1 cellular context compared by ENCODE assay signal in the genomic region with DNA sequence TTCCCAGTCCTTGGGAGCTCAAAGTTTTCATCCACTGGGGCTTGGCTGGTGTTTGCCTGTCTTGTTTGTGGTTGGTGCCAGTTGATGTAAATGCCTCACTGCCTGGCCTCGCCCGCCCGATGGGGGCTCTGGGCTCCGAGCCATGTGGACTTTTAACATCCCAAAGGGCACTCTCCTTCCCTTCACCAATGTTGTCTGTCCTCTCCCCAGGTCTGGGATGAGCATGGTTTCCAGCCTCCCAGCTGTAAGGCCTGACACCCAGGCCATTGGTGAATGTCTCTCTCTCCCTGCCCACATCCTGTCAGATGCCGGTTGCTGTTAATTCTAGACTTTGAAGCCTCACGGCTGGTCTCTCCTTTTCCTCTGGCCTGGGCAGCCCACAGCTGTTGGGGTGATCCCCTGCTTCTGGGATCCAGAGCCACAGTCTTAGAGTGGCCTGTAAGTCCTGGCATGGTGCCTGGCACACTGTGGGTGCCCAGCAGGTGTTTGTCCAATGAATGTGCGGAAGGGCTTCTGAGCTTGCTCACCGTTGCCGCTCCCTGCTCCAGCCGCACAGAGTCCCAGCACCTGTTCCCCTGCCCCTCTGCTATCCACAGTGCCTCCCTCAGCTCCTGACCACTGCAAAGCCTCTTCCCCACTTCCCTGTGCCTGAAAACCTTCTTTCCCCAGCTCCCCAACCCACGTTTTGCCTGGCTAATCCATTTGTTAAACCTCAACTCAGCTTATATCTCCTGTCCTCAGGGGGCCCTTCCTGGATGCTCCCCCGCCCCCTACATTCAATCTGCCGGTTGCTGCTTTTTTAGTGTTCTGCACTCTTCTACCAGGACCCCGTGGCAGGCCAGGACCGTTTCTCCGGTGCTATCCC.
TF ChIP-seq lines count a peak whose summit lies in the region.

No MANE protein-coding gene starts in this region.

TF ChIP-seq in HepG2, 621 proteins besides CTCF, POLR2A, EP300 and RAD21:
- TF ChIP-seq HNF4A (CRISPR knock-in tag; IDR thresholded peaks at IDR 0.05) (peak; percentile 69), ZNF788 (CRISPR knock-in tag; IDR thresholded peaks at IDR 0.05; ENCODE audit: borderline replicate concordance) (peak; percentile 20; the same call in 1 of the 2 replicates), KLF13 (CRISPR knock-in tag; IDR thresholded peaks at IDR 0.05) (no peak), DMAP1 (CRISPR knock-in tag; IDR thresholded peaks at IDR 0.05) (no peak), RFXAP (CRISPR knock-in tag; IDR thresholded peaks at IDR 0.05; ENCODE audit: borderline replicate concordance) (no peak), ZNF121 (CRISPR knock-in tag; IDR thresholded peaks at IDR 0.05) (no peak), HNRNPL (IDR thresholded peaks at IDR 0.05; ENCODE audit: low read depth, low read length) (peak; percentile 66; the same call in 1 of the 2 replicates), PPARG (CRISPR knock-in tag; conservative IDR thresholded peaks at IDR 0.05) (no peak), ZNF772 (CRISPR knock-in tag; IDR thresholded peaks at IDR 0.05) (0 out of 2 replicates have a peak, but pooled peaks have one; percentile 21), HNF4G (IDR thresholded peaks at IDR 0.05; ENCODE audit: borderline replicate concordance, low read depth, low read length) (peak; percentile 63; the same call in 1 of the 2 replicates), HNF4G (CRISPR knock-in tag; IDR thresholded peaks at IDR 0.05; ENCODE audit: borderline replicate concordance, low read depth) (no peak)
- TF ChIP-seq, protein P1, sequence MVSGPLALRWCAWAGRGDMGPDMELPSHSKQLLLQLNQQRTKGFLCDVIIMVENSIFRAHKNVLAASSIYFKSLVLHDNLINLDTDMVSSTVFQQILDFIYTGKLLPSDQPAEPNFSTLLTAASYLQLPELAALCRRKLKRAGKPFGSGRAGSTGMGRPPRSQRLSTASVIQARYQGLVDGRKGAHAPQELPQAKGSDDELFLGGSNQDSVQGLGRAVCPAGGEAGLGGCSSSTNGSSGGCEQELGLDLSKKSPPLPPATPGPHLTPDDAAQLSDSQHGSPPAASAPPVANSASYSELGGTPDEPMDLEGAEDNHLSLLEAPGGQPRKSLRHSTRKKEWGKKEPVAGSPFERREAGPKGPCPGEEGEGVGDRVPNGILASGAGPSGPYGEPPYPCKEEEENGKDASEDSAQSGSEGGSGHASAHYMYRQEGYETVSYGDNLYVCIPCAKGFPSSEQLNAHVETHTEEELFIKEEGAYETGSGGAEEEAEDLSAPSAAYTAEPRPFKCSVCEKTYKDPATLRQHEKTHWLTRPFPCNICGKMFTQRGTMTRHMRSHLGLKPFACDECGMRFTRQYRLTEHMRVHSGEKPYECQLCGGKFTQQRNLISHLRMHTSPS (CRISPR knock-in tag; IDR thresholded peaks at IDR 0.05; ENCODE audit: low read depth), result peak; percentile 72; the same call in 1 of the 2 replicates
- TF ChIP-seq, protein P2, sequence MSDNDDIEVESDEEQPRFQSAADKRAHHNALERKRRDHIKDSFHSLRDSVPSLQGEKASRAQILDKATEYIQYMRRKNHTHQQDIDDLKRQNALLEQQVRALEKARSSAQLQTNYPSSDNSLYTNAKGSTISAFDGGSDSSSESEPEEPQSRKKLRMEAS (IDR thresholded peaks at IDR 0.05), result peak; percentile 24; the same call in 1 of the 2 replicates
- TF ChIP-seq, protein P3, sequence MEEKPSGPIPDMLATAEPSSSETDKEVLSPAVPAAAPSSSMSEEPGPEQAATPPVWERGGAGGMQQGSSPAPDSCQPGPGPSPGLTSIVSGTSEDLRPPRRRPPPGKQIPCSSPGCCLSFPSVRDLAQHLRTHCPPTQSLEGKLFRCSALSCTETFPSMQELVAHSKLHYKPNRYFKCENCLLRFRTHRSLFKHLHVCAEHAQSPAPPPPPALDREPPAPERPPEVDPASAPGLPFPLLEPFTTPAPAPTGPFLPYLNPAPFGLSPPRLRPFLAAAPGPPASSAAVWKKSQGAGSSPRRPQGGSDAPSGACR (CRISPR knock-in tag; IDR thresholded peaks at IDR 0.05), result no peak
- TF ChIP-seq, protein P4, sequence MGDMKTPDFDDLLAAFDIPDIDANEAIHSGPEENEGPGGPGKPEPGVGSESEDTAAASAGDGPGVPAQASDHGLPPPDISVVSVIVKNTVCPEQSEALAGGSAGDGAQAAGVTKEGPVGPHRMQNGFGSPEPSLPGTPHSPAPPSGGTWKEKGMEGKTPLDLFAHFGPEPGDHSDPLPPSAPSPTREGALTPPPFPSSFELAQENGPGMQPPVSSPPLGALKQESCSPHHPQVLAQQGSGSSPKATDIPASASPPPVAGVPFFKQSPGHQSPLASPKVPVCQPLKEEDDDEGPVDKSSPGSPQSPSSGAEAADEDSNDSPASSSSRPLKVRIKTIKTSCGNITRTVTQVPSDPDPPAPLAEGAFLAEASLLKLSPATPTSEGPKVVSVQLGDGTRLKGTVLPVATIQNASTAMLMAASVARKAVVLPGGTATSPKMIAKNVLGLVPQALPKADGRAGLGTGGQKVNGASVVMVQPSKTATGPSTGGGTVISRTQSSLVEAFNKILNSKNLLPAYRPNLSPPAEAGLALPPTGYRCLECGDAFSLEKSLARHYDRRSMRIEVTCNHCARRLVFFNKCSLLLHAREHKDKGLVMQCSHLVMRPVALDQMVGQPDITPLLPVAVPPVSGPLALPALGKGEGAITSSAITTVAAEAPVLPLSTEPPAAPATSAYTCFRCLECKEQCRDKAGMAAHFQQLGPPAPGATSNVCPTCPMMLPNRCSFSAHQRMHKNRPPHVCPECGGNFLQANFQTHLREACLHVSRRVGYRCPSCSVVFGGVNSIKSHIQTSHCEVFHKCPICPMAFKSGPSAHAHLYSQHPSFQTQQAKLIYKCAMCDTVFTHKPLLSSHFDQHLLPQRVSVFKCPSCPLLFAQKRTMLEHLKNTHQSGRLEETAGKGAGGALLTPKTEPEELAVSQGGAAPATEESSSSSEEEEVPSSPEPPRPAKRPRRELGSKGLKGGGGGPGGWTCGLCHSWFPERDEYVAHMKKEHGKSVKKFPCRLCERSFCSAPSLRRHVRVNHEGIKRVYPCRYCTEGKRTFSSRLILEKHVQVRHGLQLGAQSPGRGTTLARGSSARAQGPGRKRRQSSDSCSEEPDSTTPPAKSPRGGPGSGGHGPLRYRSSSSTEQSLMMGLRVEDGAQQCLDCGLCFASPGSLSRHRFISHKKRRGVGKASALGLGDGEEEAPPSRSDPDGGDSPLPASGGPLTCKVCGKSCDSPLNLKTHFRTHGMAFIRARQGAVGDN (CRISPR knock-in tag; IDR thresholded peaks at IDR 0.05), result peak; percentile 57
- TF ChIP-seq, protein P5, sequence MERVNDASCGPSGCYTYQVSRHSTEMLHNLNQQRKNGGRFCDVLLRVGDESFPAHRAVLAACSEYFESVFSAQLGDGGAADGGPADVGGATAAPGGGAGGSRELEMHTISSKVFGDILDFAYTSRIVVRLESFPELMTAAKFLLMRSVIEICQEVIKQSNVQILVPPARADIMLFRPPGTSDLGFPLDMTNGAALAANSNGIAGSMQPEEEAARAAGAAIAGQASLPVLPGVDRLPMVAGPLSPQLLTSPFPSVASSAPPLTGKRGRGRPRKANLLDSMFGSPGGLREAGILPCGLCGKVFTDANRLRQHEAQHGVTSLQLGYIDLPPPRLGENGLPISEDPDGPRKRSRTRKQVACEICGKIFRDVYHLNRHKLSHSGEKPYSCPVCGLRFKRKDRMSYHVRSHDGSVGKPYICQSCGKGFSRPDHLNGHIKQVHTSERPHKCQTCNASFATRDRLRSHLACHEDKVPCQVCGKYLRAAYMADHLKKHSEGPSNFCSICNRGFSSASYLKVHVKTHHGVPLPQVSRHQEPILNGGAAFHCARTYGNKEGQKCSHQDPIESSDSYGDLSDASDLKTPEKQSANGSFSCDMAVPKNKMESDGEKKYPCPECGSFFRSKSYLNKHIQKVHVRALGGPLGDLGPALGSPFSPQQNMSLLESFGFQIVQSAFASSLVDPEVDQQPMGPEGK (CRISPR knock-in tag; IDR thresholded peaks at IDR 0.05), result peak; percentile 21; the same call in 1 of the 2 replicates
